In the genomic region with DNA sequence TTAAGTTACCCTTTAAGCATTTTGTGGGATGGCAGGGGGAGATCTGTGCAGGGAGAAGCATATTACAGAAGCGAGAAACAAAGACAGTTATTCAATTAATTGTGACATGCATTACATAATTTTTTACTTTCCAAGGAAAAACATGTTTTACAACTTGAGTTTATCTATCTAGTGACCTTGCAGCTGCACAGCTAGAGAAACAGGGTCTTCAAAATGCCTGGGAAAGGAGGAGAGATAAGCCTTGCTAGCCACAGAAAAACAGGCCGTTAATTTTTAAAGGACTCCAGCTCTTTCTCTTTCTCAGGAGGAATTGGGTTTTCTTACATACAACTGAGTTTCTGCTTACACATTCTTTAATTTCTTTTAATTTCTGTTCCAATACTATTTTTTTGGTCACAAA, we compare ENCODE assay signal across 23 cellular contexts.
"Had no signal": no experiment of that assay in that cellular context is flagged by ENCODE, and none has a peak within 500 bp of the region (broad histone marks: within the 10 kb centered on the region; RNA-seq: fewer than 3 reads in every experiment).

No MANE protein-coding gene starts in this region.

- H2AFZ ChIP-seq: neural progenitor cell, parathyroid adenoma had no signal

- H3K4me2 ChIP-seq: neural progenitor cell had no signal

- H3K4me1 Mint-ChIP-seq: activated CD4-positive, alpha-beta T cell treated with anti-CD3 and anti-CD28 coated beads for 36 hours; brain; naive B cell had no signal

- H3K4me1 ChIP-seq: ascending aorta, right atrium auricular region, suprapubic skin, tibial artery had no signal

- ATAC-seq: activated CD4-positive, alpha-beta T cell treated with anti-CD3 and anti-CD28 coated beads for 36 hours had no signal

- H3K36me3 Mint-ChIP-seq: naive B cell had no signal

- H3K27ac Mint-ChIP-seq: activated CD4-positive, alpha-beta T cell treated with anti-CD3 and anti-CD28 coated beads for 36 hours; activated naive CD8-positive, alpha-beta T cell; brain; naive B cell; neural progenitor cell had no signal

- DNase-seq: activated CD4-positive, alpha-beta T cell treated with anti-CD3 and anti-CD28 coated beads for 36 hours; activated CD4-positive, alpha-beta T cell treated with anti-CD3 and anti-CD28 coated beads, Interleukin-2, amount 50 U/mL, for 48 hours; activated CD4-positive, CD25-positive, alpha-beta regulatory T cell; activated CD8-positive, alpha-beta memory T cell treated with anti-CD3 and anti-CD28 coated beads for 24 hours; activated effector memory CD4-positive, alpha-beta T cell treated with Interleukin-2 at 50 U/mL for 16 hours; activated naive CD4-positive, alpha-beta T cell treated with Interleukin-2 at 50 U/mL for 16 hours; foreskin fibroblast; islet precursor cell; left ventricle myocardium inferior; naive B cell; occipital lobe; stimulated activated CD4-positive, alpha-beta T cell treated with anti-CD3 and anti-CD28 coated beads, Interleukin-15, amount 100 ng/mL, for 24 hours; stimulated activated CD4-positive, alpha-beta T cell treated with anti-CD3 and anti-CD28 coated beads, Interleukin-2, amount 100 ng/mL, for 24 hours; stimulated activated naive CD4-positive, alpha-beta T cell; tibial artery had no signal

- H3K27me3 Mint-ChIP-seq: activated CD4-positive, alpha-beta T cell treated with anti-CD3 and anti-CD28 coated beads for 36 hours; activated naive CD8-positive, alpha-beta T cell; brain had no signal

- H3K27me3 ChIP-seq: ascending aorta, neural progenitor cell, right atrium auricular region, suprapubic skin, tibial artery had no signal

- H3K4me3 ChIP-seq: ascending aorta, left ventricle myocardium inferior, lung, neural progenitor cell, right atrium auricular region, suprapubic skin, tibial artery had no signal

- H3K27ac ChIP-seq: ascending aorta, left ventricle myocardium inferior, neural progenitor cell, parathyroid adenoma, right atrium auricular region, suprapubic skin, tibial artery had no signal

- H3K9me3 ChIP-seq: ascending aorta, right atrium auricular region, suprapubic skin had no signal

- H3K79me2 ChIP-seq: parathyroid adenoma had no signal

- H3K4me3 Mint-ChIP-seq: activated CD4-positive, alpha-beta T cell treated with anti-CD3 and anti-CD28 coated beads for 36 hours; activated naive CD8-positive, alpha-beta T cell; brain; naive B cell; neural progenitor cell had no signal

- H3K36me3 ChIP-seq: ascending aorta, left ventricle myocardium inferior, right atrium auricular region, suprapubic skin, tibial artery had no signal

- H3K9ac ChIP-seq: neural progenitor cell, parathyroid adenoma had no signal
